Comparison of ENCODE assay signal across 8 cellular contexts in genomic region chr16:12228607-12229499, GRCh38.
DNase-seq lines count a peak whose midpoint lies in the region; ATAC-seq and TF ChIP-seq lines count a peak whose summit lies in the region.

No MANE protein-coding gene starts in this region.

- no peaks in the 10 kb centered on the region for H3K9me3 ChIP-seq in lower lobe of right lung
- no peaks in the 10 kb centered on the region for H3K9me3 ChIP-seq in tibial artery

- ATAC-seq in lower lobe of right lung = peak; percentile 52 to 58
- ATAC-seq in HG03039 (IDR thresholded peaks at IDR 0.05; ENCODE audit: unreplicated experiment) = no peak

- TF ChIP-seq CTCF in dorsolateral prefrontal cortex (IDR thresholded peaks at IDR 0.05 in 54 of 56, conservative IDR thresholded peaks at IDR 0.05 in 2 of 56; ENCODE audit: low read depth in 1 of 56, partially characterized antibody in 56 of 56) = peak in 55 of 56 donors; percentile 16 to 84 (median 72)
- peak; percentile 61 for TF ChIP-seq CTCF in lower lobe of right lung (IDR thresholded peaks at IDR 0.05)
- peak; percentile 26 to 34 for TF ChIP-seq CTCF in tibial artery (IDR thresholded peaks at IDR 0.05)

- H3K27ac ChIP-seq in dorsolateral prefrontal cortex (no peak overlapping the region), lower lobe of right lung (no peak overlapping the region), tibial artery (no peak overlapping the region)

- no peak overlapping the region for H3K4me3 ChIP-seq in Jurkat, Clone E6-1 (ENCODE audit: low read length)
- H3K4me3 ChIP-seq in dorsolateral prefrontal cortex (no peak overlapping the region), lower lobe of right lung (no peak overlapping the region), tibial artery (no peak overlapping the region)

- H3K27me3 ChIP-seq in dorsolateral prefrontal cortex (no peaks in the 10 kb centered on the region), lower lobe of right lung (ENCODE audit: low read depth) (no peaks in the 10 kb centered on the region), tibial artery (no peaks in the 10 kb centered on the region)

- intact Hi-C loops in dorsolateral prefrontal cortex (cut with DNase I) (loop anchor here in 1 of 2 donors (2.0 to 10.0 kb wide), 2 partner anchors 36 to 134 kb away; no protein-coding TSS in a partner anchor), lower lobe of right lung (cut with DNase I) (no loop called here), tibial artery (cut with DNase I; ENCODE audit: low total_unique reads) (no loop called here)

- H3K4me1 ChIP-seq in lower lobe of right lung (peaks cover 7% of the 10 kb centered on the region), tibial artery (peaks cover 0 to 5% (median 0%) of the 10 kb centered on the region in 4 donors)

- in situ Hi-C loops in SK-MEL-5 (cut with HindIII; ENCODE audit: low pct_unique_long_range_greater_than_20kb, low sequenced_read_pairs) = no loop called here

- H3K36me3 ChIP-seq in lower lobe of right lung (no peaks in the 10 kb centered on the region), tibial artery (no peaks in the 10 kb centered on the region)

- DNase-seq in NCI-H510A treated with DMSO at 0.1 percent for 48 hours (lab: John Stamatoyannopoulos, UW) = peak; percentile 53
- no peak for DNase-seq in NCI-H510A (lab: John Stamatoyannopoulos, UW)
- peak; percentile 37 for DNase-seq in Jurkat, Clone E6-1 (ENCODE audit: low read depth, low spot score)
- DNase-seq in SK-MEL-5 (ENCODE audit: low read depth, low spot score) = peak; percentile 73
- peak; percentile 23 to 78 (median 74) for DNase-seq in dorsolateral prefrontal cortex
- no peak for DNase-seq in lower lobe of right lung
- DNase-seq in tibial artery = no peak

Comparison
In these comparisons a context has a peak if more than half of its experiments do, and no peak if none do; other contexts are left out.
1. DNase-seq: peak in NCI-H510A treated with DMSO at 0.1 percent for 48 hours (single experiment), Jurkat, Clone E6-1 (single experiment), SK-MEL-5 (single experiment) and dorsolateral prefrontal cortex (10 of 10); none in NCI-H510A (single experiment), lower lobe of right lung (single experiment) and tibial artery (0 of 2).
2. Peak in every context shown above with its lines, with median percentiles within 50 percentile points of each other: CTCF ChIP-seq.